ENCODE assay signal across 12 cellular contexts in the genomic region with DNA sequence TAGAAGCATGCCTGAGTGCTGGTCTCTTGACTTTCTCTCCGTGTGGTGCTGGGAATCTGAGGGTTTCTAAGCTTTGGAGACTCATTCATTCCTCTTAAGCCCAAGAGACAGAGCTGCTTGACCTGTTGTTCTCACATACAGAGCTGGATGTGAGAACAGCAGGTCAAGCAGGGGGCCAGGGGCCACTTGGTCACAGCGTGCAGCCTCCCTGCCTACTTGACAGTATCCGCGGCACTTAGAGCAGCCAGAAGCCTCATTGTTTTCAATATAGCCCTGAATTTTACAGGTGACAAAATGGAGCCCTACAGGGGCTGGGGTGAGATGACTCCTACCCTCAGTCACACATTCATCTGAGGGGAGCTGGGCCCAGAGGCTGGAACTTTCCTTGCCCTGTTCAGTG.
A peak's percentile ranks its signal among the peaks of the same experiment; 100 is the strongest.
DNase-seq lines count a peak whose midpoint lies in the region; ATAC-seq and TF ChIP-seq lines count a peak whose summit lies in the region.
"Had no signal": no experiment of that assay in that cellular context is flagged by ENCODE, and none has a peak within 500 bp of the region (broad histone marks: within the 10 kb centered on the region; RNA-seq: fewer than 3 reads in every experiment).

No MANE protein-coding gene starts in this region.

- H3K4me3 ChIP-seq in HEK293 (ENCODE audit: low read depth, low read length) (no peak overlapping the region), neural progenitor cell (no peak overlapping the region), testis (no peak overlapping the region)

- POLR2A ChIA-PET in HEK293 (lab: Yijun Ruan, JAX) = no interaction called here

- no peak overlapping the region for H3K4me3 Mint-ChIP-seq in neural progenitor cell
- no peak overlapping the region for H3K4me3 Mint-ChIP-seq in activated T-helper 17 cell treated with anti-CD3 and anti-CD28 coated beads, Interleukin-2, amount 50 U/mL, for 72 hours
- H3K4me3 Mint-ChIP-seq: B cell; CD4-positive, alpha-beta T cell; H9; IgD-negative memory B cell had no signal

- no peaks in the 10 kb centered on the region for H4K20me1 ChIP-seq in neural progenitor cell (ENCODE audit: low read depth)

- peak overlapping the region; percentile 94 for H3K27ac Mint-ChIP-seq in neural progenitor cell
- H3K27ac Mint-ChIP-seq in activated T-helper 17 cell treated with anti-CD3 and anti-CD28 coated beads, Interleukin-2, amount 50 U/mL, for 72 hours = no peak overlapping the region
- H3K27ac Mint-ChIP-seq: B cell; CD4-positive, alpha-beta T cell had no signal

- H3K4me2 ChIP-seq in neural progenitor cell = peak overlapping the region; percentile 42

- intact Hi-C loops in testis (cut with DNase I; ENCODE audit: low total_unique reads) = no loop called here

- H3K27me3 ChIP-seq in neural progenitor cell (no peaks in the 10 kb centered on the region), testis (no peaks in the 10 kb centered on the region)

- H3K9me3 ChIP-seq in HEK293 (ENCODE audit: control insufficient read depth, insufficient read depth, low read depth, low read length) = no peaks in the 10 kb centered on the region
- H3K9me3 ChIP-seq in neural progenitor cell (ENCODE audit: low read depth) = no peaks in the 10 kb centered on the region
- no peaks in the 10 kb centered on the region for H3K9me3 ChIP-seq in testis

- 52 to 57% methylated on average over 4 of the region's 4 CpGs for WGBS in testis, 2 donors

- H3K27me3 Mint-ChIP-seq in neural progenitor cell (ENCODE audit: insufficient read depth, low read depth) = peaks cover 14% of the 10 kb centered on the region
- peaks cover 3% of the 10 kb centered on the region for H3K27me3 Mint-ChIP-seq in activated T-helper 17 cell treated with anti-CD3 and anti-CD28 coated beads, Interleukin-2, amount 50 U/mL, for 72 hours
- H3K27me3 Mint-ChIP-seq: B cell; CD4-positive, alpha-beta T cell; IgD-negative memory B cell had no signal

- H3K27ac ChIP-seq in HEK293 (ENCODE audit: extremely low read depth, low read depth, low read length) = no peak overlapping the region
- no peak overlapping the region for H3K27ac ChIP-seq in neural progenitor cell
- no peak overlapping the region for H3K27ac ChIP-seq in testis

- H3K36me3 ChIP-seq in HEK293 (ENCODE audit: control insufficient read depth in 2 of 2, insufficient read depth in 1 of 2, low read length in 2 of 2) (no peaks in the 10 kb centered on the region), neural progenitor cell (no peaks in the 10 kb centered on the region), testis (ENCODE audit: low read depth, missing control alignments) (no peaks in the 10 kb centered on the region)

- no peak for TF ChIP-seq POLR2A in testis (IDR thresholded peaks at IDR 0.05)

- no peak overlapping the region for H3K9ac ChIP-seq in neural progenitor cell

- no peaks in the 10 kb centered on the region for H3K36me3 Mint-ChIP-seq in neural progenitor cell
- H3K36me3 Mint-ChIP-seq in activated T-helper 17 cell treated with anti-CD3 and anti-CD28 coated beads, Interleukin-2, amount 50 U/mL, for 72 hours (ENCODE audit: low read depth) = no peaks in the 10 kb centered on the region

- H3K4me1 Mint-ChIP-seq in neural progenitor cell = peaks cover 13% of the 10 kb centered on the region
- H3K4me1 Mint-ChIP-seq in activated T-helper 17 cell treated with anti-CD3 and anti-CD28 coated beads, Interleukin-2, amount 50 U/mL, for 72 hours = no peaks in the 10 kb centered on the region
- H3K4me1 Mint-ChIP-seq: B cell had no signal

- peak; percentile 28 for DNase-seq in NCI-H510A treated with DMSO at 0.1 percent for 48 hours (lab: John Stamatoyannopoulos, UW)
- no peak for DNase-seq in NCI-H510A (lab: John Stamatoyannopoulos, UW)
- peak; percentile 22 for DNase-seq in neural progenitor cell (ENCODE audit: low spot score)
- DNase-seq in testis = peak; percentile 18
- no peak for DNase-seq in DMS 273 treated with DMSO at 0.1 percent for 48 hours (lab: John Stamatoyannopoulos, UW)
- DNase-seq: C1 segment of cervical spinal cord; CD4-positive, alpha-beta T cell; H9 had no signal

- no peaks in the 10 kb centered on the region for H3K9me3 Mint-ChIP-seq in neural progenitor cell
- H3K9me3 Mint-ChIP-seq in activated T-helper 17 cell treated with anti-CD3 and anti-CD28 coated beads, Interleukin-2, amount 50 U/mL, for 72 hours = no peaks in the 10 kb centered on the region
- H3K9me3 Mint-ChIP-seq: CD4-positive, alpha-beta T cell; H9 had no signal

- no peaks in the 10 kb centered on the region for H3F3A ChIP-seq in neural progenitor cell (ENCODE audit: low read depth)

- no peak for ATAC-seq in activated T-helper 17 cell treated with anti-CD3 and anti-CD28 coated beads, Interleukin-2, amount 50 U/mL, for 72 hours (replicated peaks)

- no peaks in the 10 kb centered on the region for H3K79me2 ChIP-seq in neural progenitor cell (ENCODE audit: low read depth)

- CTCF ChIA-PET in HEK293 (lab: Yijun Ruan, JAX) = no interaction called here

- TF ChIP-seq CTCF in HEK293 (tag by site-specific recombination; IDR thresholded peaks at IDR 0.05) = no peak
- no peak for TF ChIP-seq CTCF in neural progenitor cell (IDR thresholded peaks at IDR 0.05)
- no peak for TF ChIP-seq CTCF in testis (IDR thresholded peaks at IDR 0.05)

- peak overlapping the region; percentile 24 for H2AFZ ChIP-seq in neural progenitor cell (replicated peaks)

- H3K4me1 ChIP-seq in HEK293 (ENCODE audit: control insufficient read depth, insufficient read depth, low read length) (no peaks in the 10 kb centered on the region), neural progenitor cell (peaks cover 25% of the 10 kb centered on the region), testis (peaks cover 4% of the 10 kb centered on the region)

TF ChIP-seq in HEK293, 187 proteins besides CTCF, POLR2A, EP300 and RAD21:
- TF ChIP-seq ZIC2 (tag by site-specific recombination; IDR thresholded peaks at IDR 0.05) = 0 out of 2 replicates have a peak, but pooled peaks have one; percentile 10
- TF ChIP-seq ZFP3 (tag by site-specific recombination; IDR thresholded peaks at IDR 0.05; ENCODE audit: low read depth) = no peak
TF ChIP-seq in HEK293: peak in this region for 1.

Comparison
In these comparisons a context has a peak if more than half of its experiments do, and no peak if none do; other contexts are left out.
1. DNase-seq: peak in NCI-H510A treated with DMSO at 0.1 percent for 48 hours (single experiment), neural progenitor cell (single experiment) and testis (single experiment); none in NCI-H510A (single experiment) and DMS 273 treated with DMSO at 0.1 percent for 48 hours (single experiment).